ENCODE assay signal across 24 cellular contexts in the genomic region with DNA sequence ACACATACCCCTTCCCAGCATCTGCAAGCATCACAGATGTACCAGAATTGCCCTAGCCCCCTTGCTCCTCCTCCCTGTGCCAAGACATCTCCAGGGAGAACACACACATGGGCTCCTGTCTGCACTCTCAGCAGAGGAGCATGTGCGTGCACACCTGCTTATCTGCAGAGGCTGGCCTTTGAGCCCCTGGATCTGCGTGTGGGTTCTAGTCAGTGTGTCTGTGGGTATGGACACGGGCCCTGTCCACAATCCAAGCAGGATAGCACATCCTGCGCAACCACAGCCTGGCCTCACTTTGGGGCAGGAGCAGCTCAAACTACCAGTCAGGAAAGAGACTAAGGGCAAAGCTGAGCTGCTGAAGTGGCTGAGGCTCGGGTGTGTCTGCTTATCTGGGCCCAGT. TPM values are rescaled to one million over a fixed set of nuclear protein-coding genes. Genes with fewer than 3 reads are reported as not detected.
DNase-seq lines count a peak whose midpoint lies in the region; TF ChIP-seq lines count a peak whose summit lies in the region.
"Had no signal": no experiment of that assay in that cellular context is flagged by ENCODE, and none has a peak within 500 bp of the region (broad histone marks: within the 10 kb centered on the region; RNA-seq: fewer than 3 reads in every experiment).

No MANE protein-coding gene starts in this region.

- no peaks in the 10 kb centered on the region for H3K9me2 ChIP-seq in Karpas-422 (replicated peaks; ENCODE audit: insufficient read depth, low read length)

- POLR2A ChIA-PET in Caco-2 (lab: Charles Lee): interaction anchor here (0.7 kb wide), 2 partner anchors 9 to 18 kb away, joined by 3 to 7 read pairs; no protein-coding TSS in a partner anchor

- intact Hi-C loops in CD14-positive monocyte (cut with micrococcal nuclease) (no loop called here), Caco-2 (cut with micrococcal nuclease; ENCODE audit: unreplicated experiment) (no loop called here)

- H3K4me3 ChIP-seq in adipocyte (ENCODE audit: low read length) (no peak overlapping the region), osteoblast (ENCODE audit: insufficient read depth, low read length) (no peak overlapping the region), Caco-2 (ENCODE audit: low read depth, low read length) (no peak overlapping the region), Karpas-422 (ENCODE audit: low read length) (no peak overlapping the region)
- H3K4me3 ChIP-seq: GM23338, left ventricle myocardium inferior, SJSA1, thyroid gland had no signal

- H3K9me3 Mint-ChIP-seq in CD14-positive monocyte (peaks cover 0 to 2% (median 0%) of the 10 kb centered on the region in 7 donors), HFFc6 (no peaks in the 10 kb centered on the region), Caco-2 (ENCODE audit: unreplicated experiment) (no peaks in the 10 kb centered on the region)
- H3K9me3 Mint-ChIP-seq: activated CD4-positive, alpha-beta T cell treated with anti-CD3 and anti-CD28 coated beads, Interleukin-2, amount 10 ng/mL, durations not matched to agents 24 days and 14 days; activated naive CD4-positive, alpha-beta T cell treated with anti-CD3 and anti-CD28 coated beads, Interleukin-2, amount 10 ng/mL, durations not matched to agents 7 days and 5 days; effector memory CD8-positive, alpha-beta T cell; GM23338; WTC11 had no signal

- TF ChIP-seq CTCF in CD14-positive monocyte (IDR thresholded peaks at IDR 0.05) (no peak), HFFc6 (IDR thresholded peaks at IDR 0.05) (no peak), osteoblast (IDR thresholded peaks at IDR 0.05; ENCODE audit: extremely low read depth, low read depth, low read length) (no peak), Caco-2 (IDR thresholded peaks at IDR 0.05; ENCODE audit: insufficient read depth in 1 of 2, low read depth in 1 of 2, low read length in 1 of 2, severe bottlenecking in 1 of 2, unreplicated experiment in 1 of 2) (no peak)

- H3K9ac ChIP-seq in adipocyte (ENCODE audit: low read length) (peak overlapping the region; percentile 34), Karpas-422 (ENCODE audit: low read length) (no peak overlapping the region)

- H2AFZ ChIP-seq in osteoblast (ENCODE audit: low read length) (no peak overlapping the region), Karpas-422 (ENCODE audit: low read length) (no peak overlapping the region)
- H2AFZ ChIP-seq: GM23338 had no signal

- H3K27me3 ChIP-seq in adipocyte (replicated peaks; ENCODE audit: control insufficient read depth, insufficient read depth, low read length) (no peaks in the 10 kb centered on the region), osteoblast (ENCODE audit: insufficient read depth, low read length) (no peaks in the 10 kb centered on the region), Caco-2 (replicated peaks; ENCODE audit: control insufficient read depth, insufficient read depth, low read length) (no peaks in the 10 kb centered on the region), Karpas-422 (ENCODE audit: low read length) (no peaks in the 10 kb centered on the region)
- H3K27me3 ChIP-seq: SJSA1, thyroid gland had no signal

- H3K36me3 ChIP-seq in adipocyte (ENCODE audit: control insufficient read depth, insufficient read depth, low read length, severe bottlenecking) (peaks cover 65% of the 10 kb centered on the region), osteoblast (ENCODE audit: insufficient read depth, low read length) (peaks cover 65% of the 10 kb centered on the region), Caco-2 (ENCODE audit: control insufficient read depth, insufficient read depth, low read length) (peaks cover 12% of the 10 kb centered on the region), Karpas-422 (ENCODE audit: insufficient read depth, low read length) (peaks cover 16% of the 10 kb centered on the region)

- H3K79me2 ChIP-seq in osteoblast (ENCODE audit: insufficient read depth, low read length): peaks cover 4% of the 10 kb centered on the region
- H3K79me2 ChIP-seq in Karpas-422 (ENCODE audit: low read length): no peaks in the 10 kb centered on the region

- H3K27ac Mint-ChIP-seq in CD14-positive monocyte (peak overlapping the region in 5 of 7 donors; percentile 9 to 71 (median 61)), HFFc6 (peak overlapping the region; percentile 55), Caco-2 (ENCODE audit: unreplicated experiment) (no peak overlapping the region)
- H3K27ac Mint-ChIP-seq: activated CD4-positive, alpha-beta T cell treated with anti-CD3 and anti-CD28 coated beads, Interleukin-2, amount 10 ng/mL, durations not matched to agents 24 days and 14 days; activated naive CD4-positive, alpha-beta T cell treated with anti-CD3 and anti-CD28 coated beads, Interleukin-2, amount 10 ng/mL, durations not matched to agents 7 days and 5 days; effector memory CD8-positive, alpha-beta T cell; GM23338; WTC11 had no signal

- peaks cover 22% of the 10 kb centered on the region for H3K4me1 ChIP-seq in adipocyte (ENCODE audit: control insufficient read depth, insufficient read depth, low read length)
- H3K4me1 ChIP-seq in osteoblast (ENCODE audit: insufficient read depth, low read length): peaks cover 13% of the 10 kb centered on the region
- peaks cover 27% of the 10 kb centered on the region for H3K4me1 ChIP-seq in Caco-2
- no peaks in the 10 kb centered on the region for H3K4me1 ChIP-seq in Karpas-422 (ENCODE audit: low read length)

- CTCF ChIA-PET in Caco-2 (lab: Charles Lee): interaction anchor here (0.6 to 28.6 kb wide), 5 partner anchors 8 to 562 kb away, joined by 3 to 1708 read pairs (median 13); a partner anchor contains a TSS

- DNase-seq in CD14-positive monocyte (ENCODE audit: low spot score) (no peak), HFFc6 (no peak), adipocyte (ENCODE audit: low read depth) (no peak), osteoblast (ENCODE audit: insufficient read length, low spot score, missing footprints) (peak; percentile 46), COR-L47 (lab: John Stamatoyannopoulos, UW) (no peak), Caco-2 (no peak), Karpas-422 (no peak)
- DNase-seq: activated CD4-positive, alpha-beta T cell treated with anti-CD3 and anti-CD28 coated beads, Interleukin-2, amount 10 ng/mL, durations not matched to agents 24 days and 14 days; activated CD8-positive, alpha-beta memory T cell treated with anti-CD3 and anti-CD28 coated beads, Interleukin-2, amount 50 U/mL, for 4 hours; activated naive CD4-positive, alpha-beta T cell treated with anti-CD3 and anti-CD28 coated beads, Interleukin-2, amount 10 ng/mL, durations not matched to agents 7 days and 5 days; C1 segment of cervical spinal cord; Calu3; DND-41; effector memory CD8-positive, alpha-beta T cell; GF-D8; left ventricle myocardium inferior; NCI-H1092 treated with DMSO at 0.1 percent for 48 hours; NCI-H187; NCI-H510A; T-helper 9 cell; thyroid gland had no signal

- no TSS peak for BruUV-seq in Caco-2 (replicated peaks; lab: Mats Ljungman, UMichigan)

- peaks cover 0 to 2% (median 0%) of the 10 kb centered on the region in 3 donors for H3K27me3 Mint-ChIP-seq in CD14-positive monocyte (ENCODE audit: low read depth in 3 of 3)
- peaks cover 3% of the 10 kb centered on the region for H3K27me3 Mint-ChIP-seq in HFFc6 (ENCODE audit: insufficient read depth)
- no peaks in the 10 kb centered on the region for H3K27me3 Mint-ChIP-seq in Caco-2 (ENCODE audit: insufficient read depth, unreplicated experiment)
- H3K27me3 Mint-ChIP-seq: activated CD4-positive, alpha-beta T cell treated with anti-CD3 and anti-CD28 coated beads, Interleukin-2, amount 10 ng/mL, durations not matched to agents 24 days and 14 days; activated naive CD4-positive, alpha-beta T cell treated with anti-CD3 and anti-CD28 coated beads, Interleukin-2, amount 10 ng/mL, durations not matched to agents 7 days and 5 days; effector memory CD8-positive, alpha-beta T cell had no signal

- no peaks in the 10 kb centered on the region for H3K9me3 ChIP-seq in adipocyte (ENCODE audit: control insufficient read depth, low read length)
- no peaks in the 10 kb centered on the region for H3K9me3 ChIP-seq in osteoblast (ENCODE audit: low read depth, low read length)
- no peaks in the 10 kb centered on the region for H3K9me3 ChIP-seq in Caco-2
- no peaks in the 10 kb centered on the region for H3K9me3 ChIP-seq in Karpas-422 (ENCODE audit: low read length)
- H3K9me3 ChIP-seq: left ventricle myocardium inferior, SJSA1, thyroid gland had no signal

- H3K4me3 Mint-ChIP-seq in CD14-positive monocyte (no peak overlapping the region), HFFc6 (no peak overlapping the region), Caco-2 (ENCODE audit: unreplicated experiment) (no peak overlapping the region)
- H3K4me3 Mint-ChIP-seq: activated CD4-positive, alpha-beta T cell treated with anti-CD3 and anti-CD28 coated beads, Interleukin-2, amount 10 ng/mL, durations not matched to agents 24 days and 14 days; activated naive CD4-positive, alpha-beta T cell treated with anti-CD3 and anti-CD28 coated beads, Interleukin-2, amount 10 ng/mL, durations not matched to agents 7 days and 5 days; effector memory CD8-positive, alpha-beta T cell; GM23338; WTC11 had no signal

- peaks cover 10% of the 10 kb centered on the region for H4K20me1 ChIP-seq in osteoblast (ENCODE audit: insufficient read depth, low read length)
- no peaks in the 10 kb centered on the region for H4K20me1 ChIP-seq in Karpas-422 (ENCODE audit: insufficient read depth, low read depth, low read length)

- H3K4me1 Mint-ChIP-seq in CD14-positive monocyte: peaks cover 7% of the 10 kb centered on the region
- peaks cover 49% of the 10 kb centered on the region for H3K4me1 Mint-ChIP-seq in HFFc6 (ENCODE audit: low read depth)
- peaks cover 7% of the 10 kb centered on the region for H3K4me1 Mint-ChIP-seq in Caco-2 (ENCODE audit: low read depth, unreplicated experiment)

- H3K4me2 ChIP-seq in osteoblast (ENCODE audit: insufficient read depth, low read length) (no peak overlapping the region), Karpas-422 (ENCODE audit: low read depth, low read length, poor library complexity, severe bottlenecking) (no peak overlapping the region)
- H3K4me2 ChIP-seq: GM23338 had no signal

- H3K36me3 Mint-ChIP-seq in CD14-positive monocyte (peaks cover 72 to 92% of the 10 kb centered on the region in 2 donors), HFFc6 (ENCODE audit: low read depth) (peaks cover 30% of the 10 kb centered on the region), Caco-2 (ENCODE audit: insufficient read depth, unreplicated experiment) (peaks cover 91% of the 10 kb centered on the region)

- H3K27ac ChIP-seq in osteoblast (ENCODE audit: low read depth, low read length) (no peak overlapping the region), Karpas-422 (ENCODE audit: low read length) (no peak overlapping the region)
- H3K27ac ChIP-seq: left ventricle myocardium inferior, SJSA1, thyroid gland had no signal

RNA-seq across cellular contexts. Expression of a gene that starts 41.0 kb away (rescaled TPM):
- polyA plus RNA-seq in CD14-positive monocyte: 100 to 1,000 TPM; 320 to 329 TPM
- 100 to 1,000 TPM; 265 to 332 (median 284) TPM for total RNA-seq in HFFc6 (2021; fragmentation: NEBNext Ultra II Directional; extraction: Animal tissue kit (Norgen Biotek cat#: 25700))
- total RNA-seq in osteoblast (85.8 and 91.1 TPM in 2 replicates), Caco-2 (2022) (435 and 443 TPM in 2 replicates)
- total RNA-seq in Karpas-422 (2014; rRNA removed; shearing (Covaris generic); ENCODE audit: low replicate concordance): 54.4 and 69.6 TPM in 2 replicates

RNA-seq across cellular contexts. Expression of a gene that starts 49.9 kb away (rescaled TPM):
- polyA plus RNA-seq in CD14-positive monocyte: 10 to 100 TPM in 1 of 2 donors, 1 to 10 TPM in 1; 3.9 to 12.5 TPM
- 100 to 1,000 TPM; 397 to 487 (median 452) TPM for total RNA-seq in HFFc6 (2021; fragmentation: NEBNext Ultra II Directional; extraction: Animal tissue kit (Norgen Biotek cat#: 25700))
- total RNA-seq in osteoblast (56.3 and 82.5 TPM in 2 replicates), Caco-2 (2022) (157 and 163 TPM in 2 replicates)
- 5.0 TPM in 1 of 2 replicates, not detected in the other for total RNA-seq in Karpas-422 (2014; rRNA removed; shearing (Covaris generic); ENCODE audit: low replicate concordance)
